Comparison of ENCODE assay signal across 10 cellular contexts in genomic region chr10:127148066-127148932, GRCh38. TPM values are rescaled to one million over a fixed set of nuclear protein-coding genes. Genes with fewer than 3 reads are reported as not detected.
DNase-seq lines count a peak whose midpoint lies in the region; ATAC-seq, FAIRE-seq and TF ChIP-seq lines count a peak whose summit lies in the region.
"Had no signal": no experiment of that assay in that cellular context is flagged by ENCODE, and none has a peak within 500 bp of the region (broad histone marks: within the 10 kb centered on the region; RNA-seq: fewer than 3 reads in every experiment).

No MANE protein-coding gene starts in this region.

- TF ChIP-seq CTCF in AG09319 (IDR thresholded peaks at IDR 0.05; ENCODE audit: low read depth, low read length) (no peak), kidney (IDR thresholded peaks at IDR 0.05; ENCODE audit: borderline replicate concordance, extremely low read depth, insufficient read depth) (no peak), colonic mucosa (IDR thresholded peaks at IDR 0.05) (no peak), lower lobe of right lung (IDR thresholded peaks at IDR 0.05) (no peak)

- peaks cover 0 to 3% of the 10 kb centered on the region in 2 donors for H3K36me3 ChIP-seq in kidney (ENCODE audit: control insufficient read depth in 1 of 2, insufficient read depth in 2 of 2, low read length in 2 of 2)
- H3K36me3 ChIP-seq in colonic mucosa: no peaks in the 10 kb centered on the region
- H3K36me3 ChIP-seq in lower lobe of right lung: no peaks in the 10 kb centered on the region
- H3K36me3 ChIP-seq: neutrophil had no signal

- H3K27ac ChIP-seq in kidney (ENCODE audit: low read depth in 2 of 2, low read length in 2 of 2): no peak overlapping the region
- H3K27ac ChIP-seq in colonic mucosa: no peak overlapping the region
- H3K27ac ChIP-seq in lower lobe of right lung: no peak overlapping the region
- H3K27ac ChIP-seq: neutrophil had no signal

- no peaks in the 10 kb centered on the region for H3K9me3 ChIP-seq in kidney (ENCODE audit: control insufficient read depth in 1 of 2, low read length in 2 of 2)
- no peaks in the 10 kb centered on the region for H3K9me3 ChIP-seq in colonic mucosa
- no peaks in the 10 kb centered on the region for H3K9me3 ChIP-seq in lower lobe of right lung
- H3K9me3 ChIP-seq: neutrophil had no signal

- peaks cover 0 to 5% of the 10 kb centered on the region in 2 donors for H3K4me1 Mint-ChIP-seq in natural killer cell treated with Interleukin-12 subunit alpha and Interleukin-12 subunit beta and Interleukin-15 and Interleukin-18, amount 100 ng/mL, for 72 hours (ENCODE audit: low read depth in 2 of 2)

- H3K27ac Mint-ChIP-seq in natural killer cell treated with Interleukin-12 subunit alpha and Interleukin-12 subunit beta and Interleukin-15 and Interleukin-18, amount 100 ng/mL, for 72 hours: no peak overlapping the region

- intact Hi-C loops in kidney (cut with DNase I): no loop called here
- intact Hi-C loops in colonic mucosa (cut with DNase I): no loop called here
- intact Hi-C loops in lower lobe of right lung (cut with DNase I): no loop called here

- peaks cover 8 to 18% of the 10 kb centered on the region in 2 donors for H3K27me3 Mint-ChIP-seq in natural killer cell treated with Interleukin-12 subunit alpha and Interleukin-12 subunit beta and Interleukin-15 and Interleukin-18, amount 100 ng/mL, for 72 hours

- no peaks in the 10 kb centered on the region for H3K4me1 ChIP-seq in kidney (ENCODE audit: control insufficient read depth in 1 of 2, insufficient read depth in 1 of 2, low read depth in 1 of 2, low read length in 2 of 2)
- no peaks in the 10 kb centered on the region for H3K4me1 ChIP-seq in colonic mucosa
- H3K4me1 ChIP-seq in lower lobe of right lung: peaks cover 6% of the 10 kb centered on the region

- no peaks in the 10 kb centered on the region for H3K9me3 Mint-ChIP-seq in natural killer cell treated with Interleukin-12 subunit alpha and Interleukin-12 subunit beta and Interleukin-15 and Interleukin-18, amount 100 ng/mL, for 72 hours

- no peak overlapping the region for H3K4me3 Mint-ChIP-seq in natural killer cell treated with Interleukin-12 subunit alpha and Interleukin-12 subunit beta and Interleukin-15 and Interleukin-18, amount 100 ng/mL, for 72 hours

- H3K9ac ChIP-seq in kidney (ENCODE audit: low read length in 2 of 2) (no peak overlapping the region), colonic mucosa (ENCODE audit: low read depth in 2 of 2, low read length in 2 of 2) (no peak overlapping the region)

- no peaks in the 10 kb centered on the region for H3K27me3 ChIP-seq in colonic mucosa
- no peaks in the 10 kb centered on the region for H3K27me3 ChIP-seq in lower lobe of right lung (ENCODE audit: low read depth)

- peak; percentile 44 for DNase-seq in AG09319 (ENCODE audit: extremely low read depth, low read depth)
- DNase-seq in KBM-7: peak; percentile 40
- DNase-seq in amniotic stem cell (lab: John Stamatoyannopoulos, UW): peak; percentile 57
- DNase-seq in kidney: no peak
- DNase-seq in colonic mucosa: no peak
- DNase-seq in lower lobe of right lung: no peak
- DNase-seq in natural killer cell treated with Interleukin-12 subunit alpha and Interleukin-12 subunit beta and Interleukin-15 and Interleukin-18, amount 100 ng/mL, for 72 hours (ENCODE audit: low spot score): no peak
- no peak for DNase-seq in GM19240 (ENCODE audit: insufficient read length, low spot score)
- DNase-seq: NCI-H187 treated with DMSO at 0.1 percent for 48 hours had no signal

- in situ Hi-C loops in KBM-7 (cut with MboI; ENCODE audit: low pct_unique_long_range_greater_than_20kb, low sequenced_read_pairs): no loop called here

- FAIRE-seq in kidney (lab: Jason Lieb, UNC): peak; percentile 6

- no peaks in the 10 kb centered on the region for H3K36me3 Mint-ChIP-seq in natural killer cell treated with Interleukin-12 subunit alpha and Interleukin-12 subunit beta and Interleukin-15 and Interleukin-18, amount 100 ng/mL, for 72 hours

- ATAC-seq in lower lobe of right lung: no peak
- ATAC-seq in natural killer cell treated with Interleukin-12 subunit alpha and Interleukin-12 subunit beta and Interleukin-15 and Interleukin-18, amount 100 ng/mL, for 72 hours: no peak

- H3K4me3 ChIP-seq in kidney (ENCODE audit: low read length in 2 of 2) (no peak overlapping the region), colonic mucosa (no peak overlapping the region), lower lobe of right lung (no peak overlapping the region)

RNA-seq across cellular contexts. Expression of gene INSYN2A, which starts 48.1 kb away (rescaled TPM):
- 0.28 TPM for total RNA-seq in kidney
- not detected for polyA plus RNA-seq in kidney (ENCODE audit: insufficient read depth, low read depth, low replicate concordance)
- under 1 TPM in 1 of 2 donors, not detected in 1; 0.13 TPM for total RNA-seq in colonic mucosa
- total RNA-seq in lower lobe of right lung: not detected
- not detected for total RNA-seq in natural killer cell treated with Interleukin-12 subunit alpha and Interleukin-12 subunit beta and Interleukin-15 and Interleukin-18, amount 100 ng/mL, for 72 hours

Comparison
In these comparisons a context has a peak if more than half of its experiments do, and no peak if none do; other contexts are left out.
1. DNase-seq: peak in AG09319 (single experiment), KBM-7 (single experiment) and amniotic stem cell (single experiment); none in kidney (single experiment), colonic mucosa (single experiment), lower lobe of right lung (single experiment), natural killer cell treated with Interleukin-12 subunit alpha and Interleukin-12 subunit beta and Interleukin-15 and Interleukin-18, amount 100 ng/mL, for 72 hours (single experiment) and GM19240 (single experiment).